ENCODE assay signal across 8 cellular contexts in the genomic region with DNA sequence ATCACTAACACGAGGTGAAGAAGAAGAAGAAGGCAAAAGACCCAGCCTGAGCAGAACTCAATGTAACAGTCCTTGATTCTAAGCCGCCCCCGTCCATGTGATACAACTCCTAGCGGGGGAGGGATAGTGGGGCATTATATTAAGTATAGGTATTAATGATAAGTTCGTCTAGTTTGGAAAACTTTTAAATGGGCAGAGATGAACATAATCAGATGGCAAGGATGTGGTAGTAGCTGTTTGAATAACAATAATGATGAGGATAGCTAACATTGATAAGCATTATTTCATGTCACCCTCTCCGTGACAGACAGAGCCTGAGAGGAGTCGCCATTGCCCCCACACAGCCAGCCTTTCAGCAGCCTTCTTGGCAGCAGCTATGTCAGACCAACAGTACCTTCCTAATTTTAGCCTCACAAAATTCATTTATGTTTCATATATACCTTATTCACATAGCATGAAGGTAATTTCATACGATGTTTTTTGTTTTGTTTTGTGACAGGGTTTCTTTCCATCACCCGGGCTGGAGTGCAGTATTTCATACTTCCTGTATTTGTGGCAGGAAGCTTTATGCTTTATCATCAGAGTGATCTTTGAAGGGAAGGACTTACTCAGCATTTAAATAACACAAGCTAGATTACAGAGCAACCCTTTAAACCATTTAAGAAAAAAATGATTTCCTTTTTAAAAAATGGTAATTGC.
DNase-seq lines count a peak whose midpoint lies in the region; ATAC-seq, FAIRE-seq and TF ChIP-seq lines count a peak whose summit lies in the region.

No MANE protein-coding gene starts in this region.

- DNase-seq in NB4 (ENCODE audit: low read depth) (peak; percentile 92), HepG2 (ENCODE audit: low spot score) (peak; percentile 27), upper lobe of left lung (no peak)
- peak; percentile 19 for DNase-seq in activated effector memory CD4-positive, alpha-beta T cell treated with Interleukin-2 at 50 U/mL for 16 hours

- 24% methylated on average over 9 of the region's 9 CpGs for WGBS in HepG2 (ENCODE audit: low lambda C conversion rate)
- WGBS in upper lobe of left lung, 2 donors: 47 to 55% methylated on average over 9 of the region's 9 CpGs

- intact Hi-C loops in HepG2 (cut with micrococcal nuclease; ENCODE audit: unreplicated experiment): no loop called here

- H3K36me3 ChIP-seq in DOHH2 (ENCODE audit: control insufficient read depth, low read length) (no peaks in the 10 kb centered on the region; the same call in none of the 2 replicates), HepG2 (replicated peaks in 1 of 2; ENCODE audit: control insufficient read depth in 1 of 2, insufficient read depth in 2 of 2, low read length in 2 of 2) (peaks cover 2 to 9% of the 10 kb centered on the region in 2 experiments; a peak in 1 of 5 replicates), upper lobe of left lung (no peaks in the 10 kb centered on the region)

- in situ Hi-C loops in HepG2 (cut with HindIII; ENCODE audit: extremely low pct_ligation_motif_present, low pct_unique_long_range_greater_than_20kb): no loop called here

- H3K9me3 ChIP-seq in DOHH2 (ENCODE audit: control insufficient read depth, insufficient read depth, low read length) (no peaks in the 10 kb centered on the region), HepG2 (ENCODE audit: low read length) (no peaks in the 10 kb centered on the region), upper lobe of left lung (no peaks in the 10 kb centered on the region)

- TSS peak; percentile 67 for BruUV-seq in HepG2 (replicated peaks; lab: Mats Ljungman, UMichigan)

- H3K4me3 ChIP-seq in DOHH2 (ENCODE audit: low read length) (peak overlapping the region; percentile 35), NB4 (ENCODE audit: low read depth, low read length) (peak overlapping the region; percentile 69), HepG2 (replicated peaks in 1 of 3; ENCODE audit: insufficient read depth in 1 of 3, low read depth in 2 of 3, low read length in 3 of 3) (peak overlapping the region; percentile 7 to 61 (median 25); a peak in 4 of 6 replicates), upper lobe of left lung (peak overlapping the region in 3 of 4 donors; percentile 14 to 32 (median 29))

- H3K79me2 ChIP-seq in DOHH2 (ENCODE audit: control insufficient read depth, low read length): peaks cover 18% of the 10 kb centered on the region
- H3K79me2 ChIP-seq in HepG2 (ENCODE audit: insufficient read depth, low read length): peaks cover 53% of the 10 kb centered on the region

- FAIRE-seq in HepG2 (lab: Jason Lieb, UNC): no peak

- TF ChIP-seq EP300 in HepG2 (IDR thresholded peaks at IDR 0.05; ENCODE audit: low read depth in 2 of 2, low read length in 2 of 2): no peak
- TF ChIP-seq EP300 in HepG2 (CRISPR knock-in tag; IDR thresholded peaks at IDR 0.05; ENCODE audit: borderline replicate concordance): no peak
- TF ChIP-seq EP300 in upper lobe of left lung (IDR thresholded peaks at IDR 0.05): no peak

- no peak overlapping the region for H2AFZ ChIP-seq in HepG2 (ENCODE audit: low read length)

- no peak for TF ChIP-seq RAD21 in HepG2 (CRISPR knock-in tag; IDR thresholded peaks at IDR 0.05)

- H3K27me3 ChIP-seq in DOHH2 (ENCODE audit: control insufficient read depth, low read length) (no peaks in the 10 kb centered on the region), HepG2 (ENCODE audit: control insufficient read depth in 1 of 2, insufficient read depth in 2 of 2, low read length in 2 of 2) (no peaks in the 10 kb centered on the region), upper lobe of left lung (no peaks in the 10 kb centered on the region)

- H3K4me1 ChIP-seq in DOHH2 (ENCODE audit: control insufficient read depth, low read length) (peaks cover 19% of the 10 kb centered on the region), HepG2 (ENCODE audit: insufficient read depth, low read length) (peaks cover 96% of the 10 kb centered on the region), upper lobe of left lung (peaks cover 25 to 45% (median 38%) of the 10 kb centered on the region in 4 donors)

- no peaks in the 10 kb centered on the region for H3K9me2 ChIP-seq in DOHH2 (replicated peaks; ENCODE audit: control insufficient read depth, low read length)

- H3K27ac ChIP-seq in DOHH2 (ENCODE audit: low read depth, low read length) (peak overlapping the region; percentile 23; the same call in 1 of the 2 replicates), HepG2 (ENCODE audit: extremely low read length, insufficient read depth, low read length) (peak overlapping the region; percentile 99), upper lobe of left lung (peak overlapping the region; percentile 46 to 77 (median 60))

- TF ChIP-seq POLR2A in NB4 (IDR thresholded peaks at IDR 0.05; ENCODE audit: extremely low read depth, insufficient read length) (peak; percentile 61), HepG2 (IDR thresholded peaks at IDR 0.05; ENCODE audit: insufficient read depth in 1 of 2, low read depth in 2 of 2, low read length in 2 of 2) (no peak), upper lobe of left lung (IDR thresholded peaks at IDR 0.05) (peak in 1 of 4 donors; percentile 18)

- ATAC-seq in HepG2 (no peak), upper lobe of left lung (ENCODE audit: low FRiP score in 2 of 2) (peak in 1 of 2 donors; percentile 66), HG02970 (IDR thresholded peaks at IDR 0.05; ENCODE audit: low FRiP score, unreplicated experiment) (no peak), GM21528 (IDR thresholded peaks at IDR 0.05; ENCODE audit: low FRiP score, unreplicated experiment) (no peak), HG03025 (IDR thresholded peaks at IDR 0.05; ENCODE audit: low FRiP score, unreplicated experiment) (no peak)

- H3K9ac ChIP-seq in HepG2 (ENCODE audit: insufficient read depth, low read depth, low read length): peak overlapping the region; percentile 81

- H3K4me2 ChIP-seq in DOHH2 (ENCODE audit: low read length) (peak overlapping the region; percentile 57), HepG2 (ENCODE audit: low read depth, low read length) (peak overlapping the region; percentile 88)

- no peaks in the 10 kb centered on the region for H4K20me1 ChIP-seq in DOHH2 (ENCODE audit: control insufficient read depth, insufficient read depth, low read depth, low read length)
- no peaks in the 10 kb centered on the region for H4K20me1 ChIP-seq in HepG2 (ENCODE audit: insufficient read depth, low read length)

- POLR2A ChIA-PET in HepG2 (lab: Yijun Ruan, JAX): interaction anchor here (0.7 to 2.9 kb wide), 11 partner anchors 8 to 99 kb away, joined by 3 to 28 read pairs (median 4); no protein-coding TSS in a partner anchor

- CTCF ChIA-PET in HepG2 (lab: Yijun Ruan, JAX; ENCODE audit: low intra/inter-chr PET ratio, low total read pairs): no interaction called here

- TF ChIP-seq CTCF in DOHH2 (IDR thresholded peaks at IDR 0.05; ENCODE audit: low read depth, low read length, poor library complexity, severe bottlenecking) (no peak), NB4 (IDR thresholded peaks at IDR 0.05; ENCODE audit: low read depth, low read length) (no peak), HepG2 (CRISPR knock-in tag; IDR thresholded peaks at IDR 0.05) (no peak), upper lobe of left lung (IDR thresholded peaks at IDR 0.05) (no peak)

- H3F3A ChIP-seq in DOHH2 (ENCODE audit: control insufficient read depth, insufficient read depth): no peaks in the 10 kb centered on the region

TF ChIP-seq in HepG2, 621 proteins besides CTCF, POLR2A, EP300 and RAD21 (continues in another document):
- no peak for TF ChIP-seq ZNF619 (CRISPR knock-in tag; IDR thresholded peaks at IDR 0.05)
- TF ChIP-seq, protein P1, sequence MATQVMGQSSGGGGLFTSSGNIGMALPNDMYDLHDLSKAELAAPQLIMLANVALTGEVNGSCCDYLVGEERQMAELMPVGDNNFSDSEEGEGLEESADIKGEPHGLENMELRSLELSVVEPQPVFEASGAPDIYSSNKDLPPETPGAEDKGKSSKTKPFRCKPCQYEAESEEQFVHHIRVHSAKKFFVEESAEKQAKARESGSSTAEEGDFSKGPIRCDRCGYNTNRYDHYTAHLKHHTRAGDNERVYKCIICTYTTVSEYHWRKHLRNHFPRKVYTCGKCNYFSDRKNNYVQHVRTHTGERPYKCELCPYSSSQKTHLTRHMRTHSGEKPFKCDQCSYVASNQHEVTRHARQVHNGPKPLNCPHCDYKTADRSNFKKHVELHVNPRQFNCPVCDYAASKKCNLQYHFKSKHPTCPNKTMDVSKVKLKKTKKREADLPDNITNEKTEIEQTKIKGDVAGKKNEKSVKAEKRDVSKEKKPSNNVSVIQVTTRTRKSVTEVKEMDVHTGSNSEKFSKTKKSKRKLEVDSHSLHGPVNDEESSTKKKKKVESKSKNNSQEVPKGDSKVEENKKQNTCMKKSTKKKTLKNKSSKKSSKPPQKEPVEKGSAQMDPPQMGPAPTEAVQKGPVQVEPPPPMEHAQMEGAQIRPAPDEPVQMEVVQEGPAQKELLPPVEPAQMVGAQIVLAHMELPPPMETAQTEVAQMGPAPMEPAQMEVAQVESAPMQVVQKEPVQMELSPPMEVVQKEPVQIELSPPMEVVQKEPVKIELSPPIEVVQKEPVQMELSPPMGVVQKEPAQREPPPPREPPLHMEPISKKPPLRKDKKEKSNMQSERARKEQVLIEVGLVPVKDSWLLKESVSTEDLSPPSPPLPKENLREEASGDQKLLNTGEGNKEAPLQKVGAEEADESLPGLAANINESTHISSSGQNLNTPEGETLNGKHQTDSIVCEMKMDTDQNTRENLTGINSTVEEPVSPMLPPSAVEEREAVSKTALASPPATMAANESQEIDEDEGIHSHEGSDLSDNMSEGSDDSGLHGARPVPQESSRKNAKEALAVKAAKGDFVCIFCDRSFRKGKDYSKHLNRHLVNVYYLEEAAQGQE (IDR thresholded peaks at IDR 0.05; ENCODE audit: borderline replicate concordance in 1 of 2, low read depth in 1 of 2, low read length in 2 of 2): no peak
- TF ChIP-seq PATZ1 (CRISPR knock-in tag; IDR thresholded peaks at IDR 0.05): 0 out of 2 replicates have a peak, but pooled peaks have one; percentile 9
- no peak for TF ChIP-seq NAIF1 (CRISPR knock-in tag; IDR thresholded peaks at IDR 0.05; ENCODE audit: borderline replicate concordance)
- 0 out of 2 replicates have a peak, but pooled peaks have one; percentile 13 for TF ChIP-seq ZNF543 (CRISPR knock-in tag; IDR thresholded peaks at IDR 0.05)

Comparison
In these comparisons a context has a peak if more than half of its experiments do, and no peak if none do; other contexts are left out.
1. H3K27ac ChIP-seq: peak in every context shown above with its lines; median percentile 99 in HepG2; 60 in upper lobe of left lung; 23 in DOHH2.
2. DNase-seq: peak in NB4 (single experiment), activated effector memory CD4-positive, alpha-beta T cell treated with Interleukin-2 at 50 U/mL for 16 hours (single experiment) and HepG2 (single experiment); none in upper lobe of left lung (0 of 2).
3. Peak in every context shown above with its lines, with median percentiles within 50 percentile points of each other: H3K4me3 ChIP-seq.